ENCODE assay signal across 1 cellular context in the genomic region with DNA sequence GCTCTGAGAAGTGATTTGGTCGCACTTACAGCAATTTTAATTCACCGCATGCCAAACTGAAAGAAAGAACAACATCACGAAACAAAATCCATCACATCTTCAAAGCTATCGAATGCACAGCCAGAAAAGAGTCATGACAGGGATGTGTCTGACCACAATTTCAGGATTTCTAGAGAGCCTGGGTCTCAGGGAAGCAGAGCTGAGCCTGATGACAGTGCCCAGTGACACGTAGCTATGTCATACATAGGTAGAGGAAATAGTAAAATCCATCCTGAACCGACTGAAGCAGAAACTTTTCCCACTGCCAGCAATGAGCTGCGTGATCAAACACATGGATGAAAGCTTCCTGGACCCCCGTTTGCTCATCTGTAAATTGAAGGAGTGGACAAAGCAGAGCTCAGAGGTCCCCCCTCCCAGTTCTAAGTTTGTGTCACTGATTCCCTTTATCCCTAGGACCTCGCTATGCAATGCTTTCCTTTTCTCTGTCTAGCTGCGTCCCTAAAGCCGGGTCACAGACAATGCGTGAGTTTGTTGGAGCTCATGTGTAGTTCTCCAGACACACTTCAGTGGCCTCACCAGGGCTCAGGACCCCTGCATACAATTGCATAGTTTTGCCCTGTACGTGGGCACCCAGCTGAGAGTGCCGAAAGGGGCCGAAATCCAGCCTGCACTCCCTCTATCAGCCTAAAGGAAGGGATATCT.
TF ChIP-seq lines count a peak whose summit lies in the region.

No MANE protein-coding gene starts in this region.

TF ChIP-seq in IMR-90, 13 proteins besides CTCF, POLR2A, EP300 and RAD21 (continued from another document):
- TF ChIP-seq FOS (IDR thresholded peaks at IDR 0.05; ENCODE audit: low read depth, low read length), result no peak
- TF ChIP-seq, protein P1, sequence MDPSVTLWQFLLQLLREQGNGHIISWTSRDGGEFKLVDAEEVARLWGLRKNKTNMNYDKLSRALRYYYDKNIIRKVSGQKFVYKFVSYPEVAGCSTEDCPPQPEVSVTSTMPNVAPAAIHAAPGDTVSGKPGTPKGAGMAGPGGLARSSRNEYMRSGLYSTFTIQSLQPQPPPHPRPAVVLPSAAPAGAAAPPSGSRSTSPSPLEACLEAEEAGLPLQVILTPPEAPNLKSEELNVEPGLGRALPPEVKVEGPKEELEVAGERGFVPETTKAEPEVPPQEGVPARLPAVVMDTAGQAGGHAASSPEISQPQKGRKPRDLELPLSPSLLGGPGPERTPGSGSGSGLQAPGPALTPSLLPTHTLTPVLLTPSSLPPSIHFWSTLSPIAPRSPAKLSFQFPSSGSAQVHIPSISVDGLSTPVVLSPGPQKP (IDR thresholded peaks at IDR 0.05; ENCODE audit: borderline replicate concordance, low read depth, low read length), result no peak
- TF ChIP-seq CEBPB (IDR thresholded peaks at IDR 0.05; ENCODE audit: low read depth, low read length), result no peak
- TF ChIP-seq MAFK (IDR thresholded peaks at IDR 0.05; ENCODE audit: low read depth, low read length), result no peak
- no peak for TF ChIP-seq MXI1 (IDR thresholded peaks at IDR 0.05; ENCODE audit: borderline replicate concordance, low read depth, low read length)
- TF ChIP-seq BHLHE40 (IDR thresholded peaks at IDR 0.05; ENCODE audit: low read depth, low read length), result no peak
- TF ChIP-seq SMC3 (IDR thresholded peaks at IDR 0.05; ENCODE audit: low read depth, low read length), result no peak
- no peak for TF ChIP-seq CHD1 (IDR thresholded peaks at IDR 0.05; ENCODE audit: low read depth, low read length)
- TF ChIP-seq, protein P2, sequence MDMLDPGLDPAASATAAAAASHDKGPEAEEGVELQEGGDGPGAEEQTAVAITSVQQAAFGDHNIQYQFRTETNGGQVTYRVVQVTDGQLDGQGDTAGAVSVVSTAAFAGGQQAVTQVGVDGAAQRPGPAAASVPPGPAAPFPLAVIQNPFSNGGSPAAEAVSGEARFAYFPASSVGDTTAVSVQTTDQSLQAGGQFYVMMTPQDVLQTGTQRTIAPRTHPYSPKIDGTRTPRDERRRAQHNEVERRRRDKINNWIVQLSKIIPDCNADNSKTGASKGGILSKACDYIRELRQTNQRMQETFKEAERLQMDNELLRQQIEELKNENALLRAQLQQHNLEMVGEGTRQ (IDR thresholded peaks at IDR 0.05; ENCODE audit: low read depth, low read length), result no peak
